In the genomic region with DNA sequence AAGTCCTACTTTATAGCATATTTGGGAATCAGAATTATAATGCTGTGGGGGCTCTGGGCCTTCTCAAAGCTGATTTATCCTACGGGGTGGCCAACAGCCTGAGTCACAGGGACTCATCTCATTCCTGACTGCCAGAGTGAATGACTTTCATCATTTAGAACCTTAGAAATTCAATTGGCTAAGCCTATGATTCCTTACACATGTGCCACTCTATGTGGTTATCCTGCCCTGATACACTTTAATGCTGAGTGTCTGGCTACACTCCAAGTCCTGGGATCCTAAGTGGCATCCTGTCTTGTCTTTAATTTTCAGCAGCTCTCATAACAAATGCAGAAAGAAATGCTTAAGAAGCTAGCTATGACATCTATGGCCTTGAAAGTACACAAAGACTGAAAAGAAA, we compare ENCODE assay signal across 23 cellular contexts.
"Had no signal": no experiment of that assay in that cellular context is flagged by ENCODE, and none has a peak within 500 bp of the region (broad histone marks: within the 10 kb centered on the region; RNA-seq: fewer than 3 reads in every experiment).

No MANE protein-coding gene starts in this region.

- H3K4me3 ChIP-seq: breast epithelium, mucosa of descending colon, testis had no signal

- H3K9me3 ChIP-seq: breast epithelium, mucosa of descending colon, testis had no signal

- DNase-seq: activated CD4-positive, alpha-beta T cell treated with anti-CD3 and anti-CD28 coated beads for 1 hour; activated CD4-positive, alpha-beta T cell treated with anti-CD3 and anti-CD28 coated beads, Interleukin-2, amount 10 ng/mL, durations not matched to agents 7 days and 5 days; activated CD8-positive, alpha-beta T cell treated with anti-CD3 and anti-CD28 coated beads for 36 hours; activated gamma-delta T cell treated with Interleukin-2 at 50 U/mL for 16 hours; activated T-cell treated with anti-CD3 and anti-CD28 coated beads, Interleukin-2, amount 50 U/mL, for 4 hours; central memory CD4-positive, alpha-beta T cell; foreskin melanocyte; glutamatergic neuron; islet precursor cell; left cardiac atrium; left ventricle myocardium superior; mucosa of descending colon; posterior cingulate gyrus; right cardiac atrium; stimulated activated CD4-positive, alpha-beta T cell treated with anti-CD3 and anti-CD28 coated beads, Interleukin-4, amount 100 ng/mL, for 1 hour; stimulated activated naive CD8-positive, alpha-beta T cell treated with anti-CD3 and anti-CD28 coated beads, Interleukin-15, Interleukin-2, amounts not matched to agents 100 U/mL and 50 U/mL, for 24 hours; T1000; testis; trophoblast cell had no signal

- H3K36me3 ChIP-seq: breast epithelium had no signal

- H3K27me3 ChIP-seq: breast epithelium, testis had no signal

- H3K27ac ChIP-seq: breast epithelium, testis had no signal

- ATAC-seq: activated CD8-positive, alpha-beta T cell treated with anti-CD3 and anti-CD28 coated beads for 36 hours; activated T-cell treated with anti-CD3 and anti-CD28 coated beads, Interleukin-2, amount 50 U/mL, for 4 hours; activated T-helper 17 cell treated with anti-CD3 and anti-CD28 coated beads, Interleukin-2, amount 50 U/mL, for 72 hours; left cardiac atrium; left ventricle myocardium superior; mucosa of descending colon; natural killer cell treated with Interleukin-12 subunit alpha and Interleukin-12 subunit beta and Interleukin-15 and Interleukin-18, amount 100 ng/mL, for 72 hours; right cardiac atrium; stimulated activated naive CD8-positive, alpha-beta T cell treated with anti-CD3 and anti-CD28 coated beads, Interleukin-15, Interleukin-2, amounts not matched to agents 100 U/mL and 50 U/mL, for 24 hours; WTC11 had no signal

- H3K4me1 ChIP-seq: breast epithelium, testis had no signal
